7 cellular contexts compared by ENCODE assay signal in the genomic region with DNA sequence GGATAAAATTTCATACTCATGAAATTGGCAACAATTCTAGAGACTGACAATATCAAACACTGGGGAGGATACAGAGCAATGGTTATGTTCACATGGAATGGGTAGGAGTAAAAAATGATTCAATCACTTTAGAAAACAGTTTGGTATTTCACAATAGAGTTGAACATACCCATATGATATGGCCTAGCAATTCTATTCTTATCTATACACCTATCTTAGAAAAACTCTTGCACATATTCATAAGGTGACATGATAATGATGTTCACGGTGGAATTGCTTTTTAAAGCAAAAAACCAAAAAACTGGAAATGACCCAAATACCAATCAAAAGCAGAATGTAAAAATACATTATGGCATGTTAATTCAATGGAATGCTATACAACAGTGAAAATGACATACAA.
"Had no signal": no experiment of that assay in that cellular context is flagged by ENCODE, and none has a peak within 500 bp of the region (broad histone marks: within the 10 kb centered on the region; RNA-seq: fewer than 3 reads in every experiment).

No MANE protein-coding gene starts in this region.

- H2AFZ ChIP-seq: GM23338 had no signal

- H3K4me1 Mint-ChIP-seq: GM23338, IgD-negative memory B cell had no signal

- ATAC-seq: GM23338 had no signal

- H3K4me3 ChIP-seq: GM23338 had no signal

- H3K9me3 Mint-ChIP-seq: GM23338 had no signal

- FAIRE-seq: H1, H54, HTR-8/SVneo had no signal

- H3K27ac Mint-ChIP-seq: GM23338, H9, IgD-negative memory B cell had no signal

- H3K4me3 Mint-ChIP-seq: GM23338, H9, IgD-negative memory B cell had no signal

- H3K4me2 ChIP-seq: GM23338 had no signal

- DNase-seq: H9, HCEC 1CT had no signal
